Comparison of ENCODE assay signal across 8 cellular contexts in the genomic region with DNA sequence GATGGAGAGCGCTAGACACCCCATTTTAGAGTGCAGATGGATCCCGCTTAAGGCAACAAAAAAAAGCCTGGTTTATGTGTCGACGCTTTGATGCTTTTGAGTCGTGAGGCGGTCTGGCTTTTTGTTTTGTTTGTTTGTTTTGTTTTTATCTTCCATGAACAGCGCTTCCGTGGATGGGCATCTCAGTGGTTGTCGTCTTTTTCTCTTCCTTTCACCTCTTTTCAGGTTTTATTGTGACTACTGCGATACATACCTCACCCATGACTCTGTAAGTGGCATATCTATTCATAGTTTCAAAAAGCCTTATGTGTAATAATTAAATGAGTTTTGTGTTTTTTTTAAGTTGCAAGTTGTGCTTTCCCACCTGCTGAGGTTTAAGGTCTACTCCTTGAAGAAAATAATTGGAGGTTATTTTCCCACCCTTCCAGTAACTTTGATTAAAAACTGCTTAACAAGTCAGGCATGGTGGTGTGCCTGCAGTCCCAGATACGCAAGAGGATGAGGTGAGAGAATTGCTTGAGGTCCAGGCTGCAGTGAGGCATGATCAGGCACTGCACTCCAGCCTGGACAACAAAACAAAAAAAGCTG. TPM values are rescaled to one million over a fixed set of nuclear protein-coding genes. Genes with fewer than 3 reads are reported as not detected.
A peak's percentile ranks its signal among the peaks of the same experiment; 100 is the strongest.
DNase-seq lines count a peak whose midpoint lies in the region; ATAC-seq and TF ChIP-seq lines count a peak whose summit lies in the region.

No MANE protein-coding gene starts in this region.

- H3K36me3 ChIP-seq in brain microvascular endothelial cell (replicated peaks) = peaks cover 14% of the 10 kb centered on the region
- H3K36me3 ChIP-seq in thymus (ENCODE audit: control insufficient read depth, insufficient read depth) = peaks cover 4% of the 10 kb centered on the region

- in situ Hi-C loops in brain microvascular endothelial cell (cut with HindIII; ENCODE audit: low pct_ligation_motif_present, low sequenced_read_pairs) = no loop called here

- H3K4me1 ChIP-seq in thymus (ENCODE audit: control insufficient read depth, insufficient read depth, low read length) = peaks cover 7% of the 10 kb centered on the region

- 10% methylated on average over 11 of the region's 11 CpGs for WGBS in thymus

- no peaks in the 10 kb centered on the region for H3K9me3 ChIP-seq in thymus (ENCODE audit: control insufficient read depth)

- no peaks in the 10 kb centered on the region for H3K27me3 ChIP-seq in brain microvascular endothelial cell (replicated peaks)
- no peaks in the 10 kb centered on the region for H3K27me3 ChIP-seq in thymus (ENCODE audit: control insufficient read depth, insufficient read depth)

- TF ChIP-seq CTCF in brain microvascular endothelial cell (IDR thresholded peaks at IDR 0.05; ENCODE audit: low read depth, low read length, missing control alignments) = no peak

- peak; percentile 1 for ATAC-seq in HG03175 (IDR thresholded peaks at IDR 0.05; ENCODE audit: unreplicated experiment)
- ATAC-seq in left lobe of liver = no peak
- no peak for ATAC-seq in GM18867 (IDR thresholded peaks at IDR 0.05; ENCODE audit: unreplicated experiment)
- ATAC-seq in HG02852 (IDR thresholded peaks at IDR 0.05; ENCODE audit: unreplicated experiment) = no peak

- H3K27ac ChIP-seq in brain microvascular endothelial cell = peak overlapping the region; percentile 90
- peak overlapping the region; percentile 95 for H3K27ac ChIP-seq in thymus (ENCODE audit: low read depth)

- DNase-seq in brain microvascular endothelial cell (no peak), left lobe of liver (ENCODE audit: low spot score) (peak; percentile 30), SHP77 (lab: John Stamatoyannopoulos, UW) (no peak), NCI-H1436 treated with DMSO at 0.1 percent for 48 hours (lab: John Stamatoyannopoulos, UW) (no peak)

- peak overlapping the region; percentile 97 for H3K4me3 ChIP-seq in brain microvascular endothelial cell (ENCODE audit: low read depth, low read length)
- peak overlapping the region; percentile 96 for H3K4me3 ChIP-seq in thymus (ENCODE audit: low read length)

RNA-seq across cellular contexts. Expression of gene SNRPC, which starts 0.5 kb away (rescaled TPM):
- total RNA-seq in left lobe of liver = 34.4 TPM
- 100 TPM for polyA plus RNA-seq in thymus

RNA-seq across cellular contexts. Expression of gene BLTP3A, which starts 34.1 kb away (rescaled TPM):
- 5.6 TPM for total RNA-seq in left lobe of liver
- 3.9 TPM for polyA plus RNA-seq in thymus
